ENCODE assay signal across 8 cellular contexts in genomic region chr1:23692308-23692871, GRCh38. TPM values are rescaled to one million over a fixed set of nuclear protein-coding genes. Genes with fewer than 3 reads are reported as not detected.
DNase-seq lines count a peak whose midpoint lies in the region; ATAC-seq, FAIRE-seq and TF ChIP-seq lines count a peak whose summit lies in the region.

No MANE protein-coding gene starts in this region.

- H3K9me3 ChIP-seq in DND-41 (ENCODE audit: insufficient read depth, low read length, severe bottlenecking) (no peaks in the 10 kb centered on the region), OCI-LY1 (ENCODE audit: low read length) (no peaks in the 10 kb centered on the region; the same call in 1 of the 2 replicates), H1 (ENCODE audit: insufficient read depth in 2 of 2, low read depth in 1 of 2, low read length in 1 of 2) (peaks cover 0 to 8% of the 10 kb centered on the region in 2 experiments; a peak in 1 of 4 replicates), neutrophil (no peaks in the 10 kb centered on the region)

- H3K27me3 ChIP-seq in DND-41 (ENCODE audit: insufficient read depth, low read length, poor library complexity) = no peaks in the 10 kb centered on the region
- H3K27me3 ChIP-seq in OCI-LY1 (ENCODE audit: insufficient read depth, low read length) = no peaks in the 10 kb centered on the region
- no peaks in the 10 kb centered on the region for H3K27me3 ChIP-seq in H1 (replicated peaks in 1 of 4; ENCODE audit: control insufficient read depth in 3 of 4, extremely low read depth in 1 of 4, insufficient read depth in 3 of 4, low read length in 3 of 4)
- H3K27me3 ChIP-seq in neutrophil = no peaks in the 10 kb centered on the region

- H3K4me1 ChIP-seq in DND-41 (ENCODE audit: insufficient read depth, low read length) (peaks cover 55% of the 10 kb centered on the region), OCI-LY1 (ENCODE audit: insufficient read depth, low read length, severe bottlenecking) (peaks cover 34% of the 10 kb centered on the region), H1 (replicated peaks in 1 of 4; ENCODE audit: control insufficient read depth in 3 of 4, insufficient read depth in 4 of 4, low read length in 3 of 4) (peaks cover 0 to 13% (median 6%) of the 10 kb centered on the region in 4 experiments; a peak in 4 of 7 replicates), neutrophil (ENCODE audit: control insufficient read depth in 1 of 2, insufficient read depth in 1 of 2, low read depth in 1 of 2, low read length in 1 of 2) (peaks cover 13 to 16% of the 10 kb centered on the region in 2 experiments)

- no peak overlapping the region for H2BK12ac ChIP-seq in H1 (ENCODE audit: low read depth, low read length)

- H3K4me2 ChIP-seq in DND-41 (ENCODE audit: insufficient read depth, low read length) (peak overlapping the region; percentile 97), OCI-LY1 (ENCODE audit: low read length) (peak overlapping the region; percentile 74), H1 (ENCODE audit: insufficient read depth in 1 of 2, low read depth in 2 of 2, low read length in 2 of 2) (peak overlapping the region; percentile 87 to 99)

- peak overlapping the region; percentile 21 for H3K56ac ChIP-seq in H1 (replicated peaks; ENCODE audit: insufficient read length, low read depth, low read length)

- no peak for DNase-seq in DND-41
- no peak for DNase-seq in H1 (ENCODE audit: low read depth in 1 of 2, low spot score in 2 of 2)
- DNase-seq in HEK293T (ENCODE audit: extremely low spot score) = no peak
- no peak for DNase-seq in activated gamma-delta T cell treated with Interleukin-2 at 50 U/mL for 16 hours

- H3K14ac ChIP-seq in H1 (ENCODE audit: insufficient read length) = no peak overlapping the region

- H3K79me1 ChIP-seq in H1 (ENCODE audit: low read depth, low read length) = peaks cover 8% of the 10 kb centered on the region

- WGBS in H1 (ENCODE audit: extremely low coverage in 1 of 2, insufficient coverage in 1 of 2, insufficient read length in 1 of 2, insufficient replicate concordance in 2 of 2, low coverage in 1 of 2, low lambda C conversion rate in 2 of 2, missing lambda C conversion rate in 1 of 2), 2 experiments = 13% methylated on average over 17 of the region's 17 CpGs; no CpG with 5 or more reads in 1 of the 2 experiments

- H4K20me1 ChIP-seq in DND-41 (ENCODE audit: insufficient read depth, low read length) = peaks cover 50% of the 10 kb centered on the region
- H4K20me1 ChIP-seq in OCI-LY1 (ENCODE audit: insufficient read depth, low read length) = no peaks in the 10 kb centered on the region
- peaks cover 30 to 33% of the 10 kb centered on the region in 2 experiments for H4K20me1 ChIP-seq in H1 (replicated peaks in 1 of 2; ENCODE audit: control insufficient read depth in 1 of 2, insufficient read depth in 2 of 2, low read length in 2 of 2)

- no peak overlapping the region for H2AFZ ChIP-seq in DND-41 (ENCODE audit: low read depth, low read length)
- no peak overlapping the region for H2AFZ ChIP-seq in OCI-LY1 (ENCODE audit: low read length)
- H2AFZ ChIP-seq in H1 (ENCODE audit: low read length) = no peak overlapping the region

- H2BK120ac ChIP-seq in H1 (replicated peaks; ENCODE audit: low read depth, low read length) = no peak overlapping the region

- peak overlapping the region; percentile 34 for H2AK5ac ChIP-seq in H1 (ENCODE audit: low read depth, low read length)

- H4K91ac ChIP-seq in H1 (replicated peaks; ENCODE audit: insufficient read length, low read length) = no peak overlapping the region

- H3F3A ChIP-seq in OCI-LY1 (ENCODE audit: insufficient read depth, low read length) = no peaks in the 10 kb centered on the region

- FAIRE-seq in H1 (lab: Jason Lieb, UNC) = no peak

- no peak overlapping the region for H3K4ac ChIP-seq in H1 (replicated peaks; ENCODE audit: insufficient read length, low read depth, low read length)

- H3K18ac ChIP-seq in H1 (ENCODE audit: extremely low read depth, low read length) = peak overlapping the region; percentile 93; the same call in 1 of the 2 replicates

- no peak for TF ChIP-seq EP300 in H1 (IDR thresholded peaks at IDR 0.05; ENCODE audit: borderline replicate concordance in 1 of 2, low read depth in 2 of 2, low read length in 2 of 2)

- no peak overlapping the region for H2BK15ac ChIP-seq in H1 (ENCODE audit: low read length)

- H3K27ac ChIP-seq in DND-41 (ENCODE audit: low read length) = peak overlapping the region; percentile 87
- peak overlapping the region; percentile 74 for H3K27ac ChIP-seq in OCI-LY1 (ENCODE audit: low read depth, low read length, poor library complexity, severe bottlenecking)
- peak overlapping the region; percentile 93 for H3K27ac ChIP-seq in H1 (ENCODE audit: low read depth, low read length)
- peak overlapping the region; percentile 82 for H3K27ac ChIP-seq in neutrophil

- H3K79me2 ChIP-seq in DND-41 (ENCODE audit: insufficient read depth, low read length) (peaks cover 58% of the 10 kb centered on the region), OCI-LY1 (ENCODE audit: insufficient read depth, low read length) (peaks cover 48% of the 10 kb centered on the region), H1 (ENCODE audit: control insufficient read depth in 1 of 2, insufficient read depth in 2 of 2, low read length in 2 of 2) (peaks cover 42 to 59% of the 10 kb centered on the region in 2 experiments)

- H3K4me3 ChIP-seq in DND-41 (ENCODE audit: low read depth in 1 of 2, low read length in 2 of 2) = peak overlapping the region; percentile 76 to 85
- peak overlapping the region; percentile 94 for H3K4me3 ChIP-seq in OCI-LY1 (ENCODE audit: low read depth, low read length, poor library complexity, severe bottlenecking)
- H3K4me3 ChIP-seq in H1 (ENCODE audit: extremely low read depth in 1 of 4, insufficient read depth in 2 of 4, low read depth in 3 of 4, low read length in 4 of 4) = peak overlapping the region; percentile 82 to 100 (median 92)
- peak overlapping the region; percentile 65 to 80 for H3K4me3 ChIP-seq in neutrophil (ENCODE audit: low read depth in 1 of 2, low read length in 1 of 2)

- no peak overlapping the region for H4K5ac ChIP-seq in H1 (ENCODE audit: insufficient read length, low read depth, low read length)

- H3K23ac ChIP-seq in H1 (ENCODE audit: insufficient read length) = no peak overlapping the region

- H3K9ac ChIP-seq in DND-41 (ENCODE audit: low read depth, low read length) = peak overlapping the region; percentile 79
- peak overlapping the region; percentile 84 for H3K9ac ChIP-seq in OCI-LY1 (ENCODE audit: low read length)
- peak overlapping the region; percentile 87 to 99 (median 98) for H3K9ac ChIP-seq in H1 (replicated peaks in 1 of 4; ENCODE audit: extremely low read depth in 1 of 4, low read depth in 3 of 4, low read length in 3 of 4)

- H2BK20ac ChIP-seq in H1 (ENCODE audit: low read length) = no peak overlapping the region

- peaks cover 57% of the 10 kb centered on the region for H3K36me3 ChIP-seq in DND-41 (ENCODE audit: insufficient read depth, low read length)
- H3K36me3 ChIP-seq in OCI-LY1 (ENCODE audit: insufficient read depth, low read length) = peaks cover 53% of the 10 kb centered on the region
- H3K36me3 ChIP-seq in H1 (ENCODE audit: control insufficient read depth in 2 of 4, insufficient read depth in 4 of 4, low read length in 3 of 4) = peaks cover 32 to 52% (median 47%) of the 10 kb centered on the region in 4 experiments
- peaks cover 45% of the 10 kb centered on the region for H3K36me3 ChIP-seq in neutrophil

- peak overlapping the region; percentile 98 for H2BK5ac ChIP-seq in H1 (ENCODE audit: low read depth, low read length)

- H4K8ac ChIP-seq in H1 (ENCODE audit: extremely low read depth, insufficient read depth, low read length) = peak overlapping the region; percentile 99; the same call in 1 of the 2 replicates

- CTCF ChIA-PET in H1 (lab: Charles Lee; ENCODE audit: partially characterized antibody) (interaction anchor here (0.8 to 2.5 kb wide), 22 partner anchors 8 to 399 kb away, joined by 3 to 11 read pairs (median 4); no protein-coding TSS in a partner anchor), HEK293T (lab: Yijun Ruan, JAX) (interaction anchor here (1.0 kb wide), 1 partner anchor 53 kb away, joined by 4 read pairs; no protein-coding TSS in a partner anchor)

- peaks cover 11% of the 10 kb centered on the region; the same call in 1 of the 2 replicates for H3K23me2 ChIP-seq in H1 (ENCODE audit: low read depth, low read length)

- TF ChIP-seq POLR2A in H1 (IDR thresholded peaks at IDR 0.05; ENCODE audit: control extremely low read depth in 1 of 2, low read depth in 2 of 2, low read length in 2 of 2) = peak in 1 of 2 experiments; percentile 10; a peak in 1 of 3 replicates

- POLR2A ChIA-PET in H1 (lab: Charles Lee; ENCODE audit: partially characterized antibody) = interaction anchor here (1.0 to 12.3 kb wide), 43 partner anchors 12 to 673 kb away, joined by 3 to 190 read pairs (median 7); partner anchors contain the start of genes E2F2, ELOA, HNRNPR and ID3
- POLR2A ChIA-PET in HEK293T (lab: Yijun Ruan, JAX) = interaction anchor here (1.2 to 2.9 kb wide), 7 partner anchors 8 to 86 kb away, joined by 4 to 21 read pairs (median 9); partner anchors contain the start of genes ELOA and PITHD1

- TF ChIP-seq CTCF in DND-41 (IDR thresholded peaks at IDR 0.05; ENCODE audit: borderline replicate concordance, extremely low read depth, low read length, poor library complexity, severe bottlenecking) (no peak), OCI-LY1 (IDR thresholded peaks at IDR 0.05; ENCODE audit: low read length) (no peak), H1 (IDR thresholded peaks at IDR 0.05; ENCODE audit: control extremely low read depth in 1 of 3, insufficient read depth in 1 of 3, low read depth in 1 of 3, low read length in 3 of 3) (no peak), neutrophil (IDR thresholded peaks at IDR 0.05) (no peak)

- TF ChIP-seq RAD21 in H1 (IDR thresholded peaks at IDR 0.05 in 1 of 2, conservative IDR thresholded peaks at IDR 0.05 in 1 of 2; ENCODE audit: low read depth in 2 of 2, low read length in 2 of 2) = no peak

- ATAC-seq in DND-41 (ENCODE audit: insufficient read depth, low read depth) (no peak), HG02840 (IDR thresholded peaks at IDR 0.05; ENCODE audit: low FRiP score, unreplicated experiment) (no peak), HG03175 (IDR thresholded peaks at IDR 0.05; ENCODE audit: unreplicated experiment) (no peak)

- no peaks in the 10 kb centered on the region for H3K9me2 ChIP-seq in OCI-LY1 (ENCODE audit: low read depth, low read length)

RNA-seq across cellular contexts. Expression of gene RPL11, which starts 0.8 kb away (rescaled TPM):
- total RNA-seq in H1 (2021; fragmentation: NEBNext Ultra II Directional; extraction: Animal tissue kit (Norgen Biotek cat#: 25700)) = 1,426 and 1,499 TPM in 2 replicates
- polyA plus RNA-seq in H1 (2011; rRNA removed) = 760 and 1,192 TPM in 2 replicates
- polyA plus RNA-seq in H1 (2011; cell fraction: cytosol; rRNA removed) = 1,814 TPM
- polyA plus RNA-seq in H1 (2011; cell fraction: nucleus; rRNA removed) = 646 TPM
- polyA plus RNA-seq in H1 (2012, experiment 1 of 2) = 3,433 to 4,890 TPM (median 3,853 TPM) in 4 replicates
- polyA plus RNA-seq in H1 (2012, experiment 2 of 2) = 1,251 TPM
- polyA plus RNA-seq in H1 (2013, experiment 1 of 2) = 2,145 TPM
- 2,259 TPM for polyA plus RNA-seq in H1 (2013, experiment 2 of 2)
- 465 and 598 TPM in 2 replicates for polyA minus RNA-seq in H1 (2011; rRNA and poly(A)+ RNA removed)
- polyA minus RNA-seq in H1 (2011; cell fraction: cytosol; rRNA and poly(A)+ RNA removed) = 496 TPM
- 375 TPM for polyA minus RNA-seq in H1 (2011; cell fraction: nucleus; rRNA and poly(A)+ RNA removed)

RNA-seq across cellular contexts. Expression of gene ELOA, which starts 50.9 kb away (rescaled TPM):
- 56.9 and 61.1 TPM in 2 replicates for total RNA-seq in H1 (2021; fragmentation: NEBNext Ultra II Directional; extraction: Animal tissue kit (Norgen Biotek cat#: 25700))
- 12.3 and 15.7 TPM in 2 replicates for polyA plus RNA-seq in H1 (2011; rRNA removed)
- 17.2 TPM for polyA plus RNA-seq in H1 (2011; cell fraction: cytosol; rRNA removed)
- 18.4 TPM for polyA plus RNA-seq in H1 (2011; cell fraction: nucleus; rRNA removed)
- 30.4 to 40.8 TPM (median 33.7 TPM) in 4 replicates for polyA plus RNA-seq in H1 (2012, experiment 1 of 2)
- 10.1 TPM for polyA plus RNA-seq in H1 (2012, experiment 2 of 2)
- polyA plus RNA-seq in H1 (2013, experiment 1 of 2) = 37.0 TPM
- 37.5 TPM for polyA plus RNA-seq in H1 (2013, experiment 2 of 2)
- polyA minus RNA-seq in H1 (2011; rRNA and poly(A)+ RNA removed) = 22.7 and 25.6 TPM in 2 replicates
- 22.4 TPM for polyA minus RNA-seq in H1 (2011; cell fraction: cytosol; rRNA and poly(A)+ RNA removed)
- 18.6 TPM for polyA minus RNA-seq in H1 (2011; cell fraction: nucleus; rRNA and poly(A)+ RNA removed)
